8 cellular contexts compared by ENCODE assay signal in the genomic region with DNA sequence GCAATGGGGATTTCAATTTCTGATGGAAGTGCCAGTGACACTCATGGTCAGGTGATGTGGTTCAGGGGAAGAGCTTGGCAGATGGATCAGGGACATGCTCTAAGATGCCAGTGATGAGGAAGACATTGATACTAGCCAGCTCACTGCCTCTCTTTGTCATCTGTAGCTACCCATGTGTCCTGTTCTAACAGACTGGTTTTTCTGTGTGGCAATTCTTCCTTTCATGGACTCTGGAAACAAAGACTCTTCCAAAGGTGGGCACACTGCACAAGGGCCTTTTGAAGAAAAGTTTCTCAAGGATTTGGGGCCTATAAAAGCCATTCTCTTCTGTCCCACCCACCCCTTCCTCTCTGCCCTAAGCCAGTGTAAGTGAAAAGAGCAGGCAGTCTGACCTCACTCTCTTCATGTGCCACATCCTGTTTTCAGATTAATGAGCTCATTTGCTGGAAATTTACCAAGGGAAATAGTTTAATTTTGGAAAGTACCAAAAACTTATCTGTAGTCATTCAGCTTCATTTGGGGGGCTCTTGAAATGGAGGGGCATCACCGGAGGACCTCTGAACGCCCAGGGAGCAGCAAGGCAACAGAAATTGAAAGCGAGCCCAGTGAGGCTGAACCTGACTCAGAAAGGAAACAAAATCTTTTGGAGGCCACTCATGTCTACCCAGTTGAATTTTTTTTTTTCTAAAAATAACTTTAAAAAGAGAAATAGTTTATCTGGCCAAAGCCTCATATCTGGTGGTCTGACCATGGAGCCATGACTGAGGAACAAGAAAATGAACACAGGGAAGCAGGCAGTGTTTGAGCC. TPM values are rescaled to one million over a fixed set of nuclear protein-coding genes. Genes with fewer than 3 reads are reported as not detected.
DNase-seq lines count a peak whose midpoint lies in the region; ATAC-seq and TF ChIP-seq lines count a peak whose summit lies in the region.

No MANE protein-coding gene starts in this region.

- no peaks in the 10 kb centered on the region for H3K36me3 ChIP-seq in CD4-positive, CD25-positive, alpha-beta regulatory T cell (ENCODE audit: control insufficient read depth, insufficient read depth, low read length)
- no peaks in the 10 kb centered on the region for H3K36me3 ChIP-seq in SU-DHL-6 (ENCODE audit: low read length)
- no peaks in the 10 kb centered on the region for H3K36me3 ChIP-seq in mammary epithelial cell (ENCODE audit: insufficient read depth, low read length)
- H3K36me3 ChIP-seq in naive thymus-derived CD4-positive, alpha-beta T cell (ENCODE audit: control insufficient read depth in 2 of 3, insufficient read depth in 3 of 3, low read length in 3 of 3): no peaks in the 10 kb centered on the region
- no peaks in the 10 kb centered on the region for H3K36me3 ChIP-seq in BE2C
- H3K36me3 ChIP-seq in Caco-2 (ENCODE audit: control insufficient read depth, insufficient read depth, low read length): no peaks in the 10 kb centered on the region

- H3K27ac Mint-ChIP-seq in CD4-positive, CD25-positive, alpha-beta regulatory T cell: peak overlapping the region; percentile 99 to 100 (median 100)
- H3K27ac Mint-ChIP-seq in naive thymus-derived CD4-positive, alpha-beta T cell: peak overlapping the region; percentile 98 to 100 (median 99)
- H3K27ac Mint-ChIP-seq in Caco-2 (ENCODE audit: unreplicated experiment): no peak overlapping the region

- POLR2A ChIA-PET in naive thymus-derived CD4-positive, alpha-beta T cell (lab: Charles Lee): interaction anchor here (0.6 to 44.3 kb wide), 13 partner anchors 9 to 268 kb away, joined by 3 to 2417 read pairs (median 7); a partner anchor contains a TSS
- POLR2A ChIA-PET in Caco-2 (lab: Charles Lee): no interaction called here

- CTCF ChIA-PET in mammary epithelial cell (lab: Charles Lee; ENCODE audit: low non-redundant PET) (no interaction called here), Caco-2 (lab: Charles Lee) (interaction anchor here (0.5 kb wide), 1 partner anchor 15 kb away, joined by 4 read pairs; no protein-coding TSS in a partner anchor)
- CTCF ChIA-PET in naive thymus-derived CD4-positive, alpha-beta T cell (lab: Charles Lee): interaction anchor here (0.6 to 4.3 kb wide), 12 partner anchors 15 to 87 kb away, joined by 3 to 29 read pairs (median 6); no protein-coding TSS in a partner anchor

- no peaks in the 10 kb centered on the region for H3K9me3 Mint-ChIP-seq in CD4-positive, CD25-positive, alpha-beta regulatory T cell
- H3K9me3 Mint-ChIP-seq in naive thymus-derived CD4-positive, alpha-beta T cell: no peaks in the 10 kb centered on the region
- H3K9me3 Mint-ChIP-seq in Caco-2 (ENCODE audit: unreplicated experiment): no peaks in the 10 kb centered on the region

- H3K4me1 ChIP-seq in CD4-positive, CD25-positive, alpha-beta regulatory T cell (ENCODE audit: control insufficient read depth, insufficient read depth, low read length, poor library complexity, severe bottlenecking): peaks cover 98% of the 10 kb centered on the region
- peaks cover 51% of the 10 kb centered on the region for H3K4me1 ChIP-seq in mammary epithelial cell (ENCODE audit: insufficient read depth, low read length)
- H3K4me1 ChIP-seq in naive thymus-derived CD4-positive, alpha-beta T cell (ENCODE audit: control insufficient read depth in 2 of 2, insufficient read depth in 2 of 2, low read length in 2 of 2): peaks cover 77 to 87% of the 10 kb centered on the region in 2 donors
- peaks cover 22% of the 10 kb centered on the region for H3K4me1 ChIP-seq in BE2C
- H3K4me1 ChIP-seq in Caco-2: peaks cover 5% of the 10 kb centered on the region; the same call in 1 of the 2 replicates

- H3K27me3 ChIP-seq in CD4-positive, CD25-positive, alpha-beta regulatory T cell (ENCODE audit: control insufficient read depth, insufficient read depth, low read length): no peaks in the 10 kb centered on the region
- H3K27me3 ChIP-seq in SU-DHL-6 (ENCODE audit: low read length) (no peaks in the 10 kb centered on the region), mammary epithelial cell (ENCODE audit: insufficient read depth, low read length) (no peaks in the 10 kb centered on the region), BE2C (no peaks in the 10 kb centered on the region), Caco-2 (replicated peaks; ENCODE audit: control insufficient read depth, insufficient read depth, low read length) (peaks cover 2% of the 10 kb centered on the region; the same call in 1 of the 2 replicates)
- no peaks in the 10 kb centered on the region for H3K27me3 ChIP-seq in naive thymus-derived CD4-positive, alpha-beta T cell (ENCODE audit: control insufficient read depth in 2 of 2, insufficient read depth in 2 of 2, low read length in 2 of 2)

- BruUV-seq in mammary epithelial cell (replicated peaks; lab: Mats Ljungman, UMichigan) (TSS peak; percentile 81), Caco-2 (replicated peaks; lab: Mats Ljungman, UMichigan) (no TSS peak)

- peak; percentile 52 to 90 (median 84) for DNase-seq in CD4-positive, CD25-positive, alpha-beta regulatory T cell
- DNase-seq in mammary epithelial cell: peak; percentile 74
- peak in 8 of 9 donors; percentile 51 to 86 (median 80) for DNase-seq in naive thymus-derived CD4-positive, alpha-beta T cell
- DNase-seq in BE2C: no peak
- DNase-seq in Caco-2: no peak

- TF ChIP-seq CTCF in SU-DHL-6 (IDR thresholded peaks at IDR 0.05; ENCODE audit: insufficient read depth, low read length, poor library complexity, severe bottlenecking) (no peak), mammary epithelial cell (conservative IDR thresholded peaks at IDR 0.05 in 1 of 2, IDR thresholded peaks at IDR 0.05 in 1 of 2; ENCODE audit: extremely low read depth in 1 of 2, insufficient read depth in 1 of 2, low read depth in 1 of 2, low read length in 2 of 2) (no peak), BE2C (IDR thresholded peaks at IDR 0.05; ENCODE audit: low read depth, low read length) (no peak), Caco-2 (IDR thresholded peaks at IDR 0.05; ENCODE audit: insufficient read depth in 1 of 2, low read depth in 1 of 2, low read length in 1 of 2, severe bottlenecking in 1 of 2, unreplicated experiment in 1 of 2) (no peak)

- H3K36me3 Mint-ChIP-seq in CD4-positive, CD25-positive, alpha-beta regulatory T cell: no peaks in the 10 kb centered on the region
- peaks cover 0 to 4% (median 0%) of the 10 kb centered on the region in 5 donors for H3K36me3 Mint-ChIP-seq in naive thymus-derived CD4-positive, alpha-beta T cell
- H3K36me3 Mint-ChIP-seq in Caco-2 (ENCODE audit: insufficient read depth, unreplicated experiment): no peaks in the 10 kb centered on the region

- H3K27ac ChIP-seq in CD4-positive, CD25-positive, alpha-beta regulatory T cell (ENCODE audit: insufficient read depth, low read length, poor library complexity, severe bottlenecking): peak overlapping the region; percentile 99
- peak overlapping the region; percentile 93 for H3K27ac ChIP-seq in SU-DHL-6 (ENCODE audit: low read depth, low read length)
- H3K27ac ChIP-seq in mammary epithelial cell (ENCODE audit: insufficient read depth, low read depth, low read length): peak overlapping the region; percentile 55
- peak overlapping the region; percentile 97 for H3K27ac ChIP-seq in naive thymus-derived CD4-positive, alpha-beta T cell (ENCODE audit: low read depth, low read length)

- H3K4me3 Mint-ChIP-seq in CD4-positive, CD25-positive, alpha-beta regulatory T cell: peak overlapping the region; percentile 83 to 99 (median 90)
- peak overlapping the region; percentile 66 to 91 (median 81) for H3K4me3 Mint-ChIP-seq in naive thymus-derived CD4-positive, alpha-beta T cell
- no peak overlapping the region for H3K4me3 Mint-ChIP-seq in Caco-2 (ENCODE audit: unreplicated experiment)

- in situ Hi-C loops in mammary epithelial cell (cut with MboI; ENCODE audit: low sequenced_read_pairs in 2 of 2): loop anchor here (10.0 to 25.0 kb wide), 2 partner anchors 177 to 319 kb away; no protein-coding TSS in a partner anchor

- no peaks in the 10 kb centered on the region for H3K9me3 ChIP-seq in CD4-positive, CD25-positive, alpha-beta regulatory T cell (ENCODE audit: control insufficient read depth in 2 of 2, low read length in 2 of 2)
- H3K9me3 ChIP-seq in SU-DHL-6 (ENCODE audit: insufficient read depth, low read length): no peaks in the 10 kb centered on the region
- H3K9me3 ChIP-seq in mammary epithelial cell (replicated peaks; ENCODE audit: insufficient read depth, low read length): no peaks in the 10 kb centered on the region
- no peaks in the 10 kb centered on the region for H3K9me3 ChIP-seq in naive thymus-derived CD4-positive, alpha-beta T cell (ENCODE audit: control insufficient read depth in 2 of 3, low read length in 3 of 3)
- H3K9me3 ChIP-seq in BE2C: no peaks in the 10 kb centered on the region
- no peaks in the 10 kb centered on the region for H3K9me3 ChIP-seq in Caco-2

- intact Hi-C loops in mammary epithelial cell (cut with micrococcal nuclease): no loop called here
- intact Hi-C loops in naive thymus-derived CD4-positive, alpha-beta T cell (cut with micrococcal nuclease): loop anchor here (1.0 kb wide), 7 partner anchors 27 to 189 kb away; no protein-coding TSS in a partner anchor
- intact Hi-C loops in Caco-2 (cut with micrococcal nuclease; ENCODE audit: unreplicated experiment): no loop called here

- no peaks in the 10 kb centered on the region for H3K27me3 Mint-ChIP-seq in CD4-positive, CD25-positive, alpha-beta regulatory T cell
- no peaks in the 10 kb centered on the region for H3K27me3 Mint-ChIP-seq in naive thymus-derived CD4-positive, alpha-beta T cell
- H3K27me3 Mint-ChIP-seq in Caco-2 (ENCODE audit: insufficient read depth, unreplicated experiment): no peaks in the 10 kb centered on the region

- H3K79me2 ChIP-seq in SU-DHL-6 (ENCODE audit: insufficient read depth, low read length): no peaks in the 10 kb centered on the region
- H3K79me2 ChIP-seq in mammary epithelial cell (ENCODE audit: insufficient read depth, low read length): no peaks in the 10 kb centered on the region

- peak; percentile 64 to 66 for ATAC-seq in CD4-positive, CD25-positive, alpha-beta regulatory T cell (ENCODE audit: low read depth in 2 of 2)
- ATAC-seq in GM19035 (IDR thresholded peaks at IDR 0.05; ENCODE audit: unreplicated experiment) (peak; percentile 45), HG03175 (IDR thresholded peaks at IDR 0.05; ENCODE audit: unreplicated experiment) (peak; percentile 51)
- peak; percentile 76 for ATAC-seq in naive thymus-derived CD4-positive, alpha-beta T cell

- no peaks in the 10 kb centered on the region for H3K9me2 ChIP-seq in SU-DHL-6 (replicated peaks; ENCODE audit: insufficient read depth, low read length)

- dilution Hi-C loops in mammary epithelial cell (cut with HindIII; ENCODE audit: low sequenced_read_pairs): loop anchor here (25.0 kb wide), 1 partner anchor 169 kb away; no protein-coding TSS in a partner anchor

- 7% methylated on average over 3 of the region's 3 CpGs for WGBS in mammary epithelial cell (ENCODE audit: low coverage, missing lambda C conversion rate)

- H2AFZ ChIP-seq in SU-DHL-6 (ENCODE audit: low read depth, low read length, severe bottlenecking) (peak overlapping the region; percentile 37), mammary epithelial cell (ENCODE audit: low read depth, low read length) (peak overlapping the region; percentile 91)

- peaks cover 74% of the 10 kb centered on the region for H3F3A ChIP-seq in SU-DHL-6 (ENCODE audit: insufficient read depth)

- no peaks in the 10 kb centered on the region for H4K20me1 ChIP-seq in SU-DHL-6 (ENCODE audit: low read depth, low read length)
- H4K20me1 ChIP-seq in mammary epithelial cell (ENCODE audit: insufficient read depth, low read length): no peaks in the 10 kb centered on the region

- H3K9ac ChIP-seq in SU-DHL-6 (ENCODE audit: low read length) (peak overlapping the region; percentile 49), mammary epithelial cell (ENCODE audit: insufficient read depth, low read length) (peak overlapping the region; percentile 41)

- peaks cover 10 to 88% (median 64%) of the 10 kb centered on the region in 4 donors for H3K4me1 Mint-ChIP-seq in CD4-positive, CD25-positive, alpha-beta regulatory T cell
- peaks cover 51 to 92% (median 88%) of the 10 kb centered on the region in 7 donors for H3K4me1 Mint-ChIP-seq in naive thymus-derived CD4-positive, alpha-beta T cell
- H3K4me1 Mint-ChIP-seq in Caco-2 (ENCODE audit: low read depth, unreplicated experiment): peaks cover 7% of the 10 kb centered on the region

- peak overlapping the region; percentile 65 for H3K4me2 ChIP-seq in SU-DHL-6 (ENCODE audit: low read depth, low read length, poor library complexity, severe bottlenecking)
- H3K4me2 ChIP-seq in mammary epithelial cell (ENCODE audit: insufficient read depth, low read depth, low read length): peak overlapping the region; percentile 51

- peak overlapping the region; percentile 71 for H3K4me3 ChIP-seq in CD4-positive, CD25-positive, alpha-beta regulatory T cell (ENCODE audit: low read depth, low read length)
- H3K4me3 ChIP-seq in SU-DHL-6 (ENCODE audit: insufficient read depth, low read length, poor library complexity, severe bottlenecking) (peak overlapping the region; percentile 29), mammary epithelial cell (replicated peaks in 1 of 3; ENCODE audit: insufficient read depth in 1 of 3, low read depth in 2 of 3, low read length in 3 of 3) (no peak overlapping the region), BE2C (ENCODE audit: low read depth, low read length) (no peak overlapping the region), Caco-2 (ENCODE audit: low read depth, low read length) (no peak overlapping the region)
- peak overlapping the region; percentile 25 for H3K4me3 ChIP-seq in naive thymus-derived CD4-positive, alpha-beta T cell (ENCODE audit: low read length)

RNA-seq across cellular contexts. Expression of a gene that starts 4.9 kb away (rescaled TPM):
- 167 TPM for total RNA-seq in CD4-positive, CD25-positive, alpha-beta regulatory T cell
- polyA plus RNA-seq in CD4-positive, CD25-positive, alpha-beta regulatory T cell: 10 to 100 TPM; 13.5 to 18.7 (median 16.5) TPM
- total RNA-seq in mammary epithelial cell (1 to 10 TPM in 1 of 2 donors, under 1 TPM in 1; 0.89 to 1.0 TPM), Caco-2 (2022) (1.1 and 1.3 TPM in 2 replicates)
- polyA plus RNA-seq in mammary epithelial cell: 0.28 TPM
- not detected for polyA minus RNA-seq in mammary epithelial cell
- total RNA-seq in naive thymus-derived CD4-positive, alpha-beta T cell: 100 to 1,000 TPM in 2 of 5 experiments, 10 to 100 TPM in 3; 58.7 to 131 (median 98.2) TPM
- 1 to 10 TPM; 3.7 to 6.6 TPM for polyA plus RNA-seq in naive thymus-derived CD4-positive, alpha-beta T cell
- polyA plus RNA-seq in BE2C (2012; ENCODE audit: insufficient read depth, insufficient read length, low read depth): 2.3 TPM

RNA-seq across cellular contexts. Expression of a gene that starts 54.5 kb away (rescaled TPM):
- total RNA-seq in CD4-positive, CD25-positive, alpha-beta regulatory T cell: 149 TPM
- 10 to 100 TPM; 21.4 to 43.2 (median 31.9) TPM for polyA plus RNA-seq in CD4-positive, CD25-positive, alpha-beta regulatory T cell
- 10 to 100 TPM in 1 of 2 donors, 1 to 10 TPM in 1; 4.3 to 52.9 TPM for total RNA-seq in mammary epithelial cell
- 60.9 TPM for polyA plus RNA-seq in mammary epithelial cell
- polyA minus RNA-seq in mammary epithelial cell: 47.9 TPM
- total RNA-seq in naive thymus-derived CD4-positive, alpha-beta T cell: 100 to 1,000 TPM in 3 of 5 experiments, 10 to 100 TPM in 2; 65.9 to 271 (median 197) TPM
- polyA plus RNA-seq in naive thymus-derived CD4-positive, alpha-beta T cell: 10 to 100 TPM; 13.1 to 16.5 TPM
- polyA plus RNA-seq in BE2C (2012; ENCODE audit: insufficient read depth, insufficient read length, low read depth): 49.6 TPM
- 75.9 and 76.3 TPM in 2 replicates for total RNA-seq in Caco-2 (2022)

Comparison
In these comparisons a context has a peak if more than half of its experiments do, and no peak if none do; other contexts are left out.
1. DNase-seq: peak in CD4-positive, CD25-positive, alpha-beta regulatory T cell (3 of 3), mammary epithelial cell (single experiment) and naive thymus-derived CD4-positive, alpha-beta T cell (8 of 9); none in BE2C (single experiment) and Caco-2 (0 of 2).
2. H3K4me3 ChIP-seq: peak in CD4-positive, CD25-positive, alpha-beta regulatory T cell (single experiment), SU-DHL-6 (single experiment) and naive thymus-derived CD4-positive, alpha-beta T cell (single experiment); none in mammary epithelial cell (0 of 3), BE2C (single experiment) and Caco-2 (single experiment).
3. RNA of a gene that starts 4.9 kb away (total RNA-seq): 167 TPM in CD4-positive, CD25-positive, alpha-beta regulatory T cell (single experiment) and 58.7 to 131 TPM in naive thymus-derived CD4-positive, alpha-beta T cell; 1.1 to 1.3 TPM in Caco-2 and 0.89 to 1.0 TPM in mammary epithelial cell; every median in the first group is over 10 times any median in the second.
4. intact Hi-C loops: an anchor here in naive thymus-derived CD4-positive, alpha-beta T cell (1.0 kb wide); none called in mammary epithelial cell and Caco-2.
5. Peak in every context shown above with its lines, with median percentiles within 50 percentile points of each other: ATAC-seq and H3K27ac ChIP-seq.